9 cellular contexts compared by ENCODE assay signal in the genomic region with DNA sequence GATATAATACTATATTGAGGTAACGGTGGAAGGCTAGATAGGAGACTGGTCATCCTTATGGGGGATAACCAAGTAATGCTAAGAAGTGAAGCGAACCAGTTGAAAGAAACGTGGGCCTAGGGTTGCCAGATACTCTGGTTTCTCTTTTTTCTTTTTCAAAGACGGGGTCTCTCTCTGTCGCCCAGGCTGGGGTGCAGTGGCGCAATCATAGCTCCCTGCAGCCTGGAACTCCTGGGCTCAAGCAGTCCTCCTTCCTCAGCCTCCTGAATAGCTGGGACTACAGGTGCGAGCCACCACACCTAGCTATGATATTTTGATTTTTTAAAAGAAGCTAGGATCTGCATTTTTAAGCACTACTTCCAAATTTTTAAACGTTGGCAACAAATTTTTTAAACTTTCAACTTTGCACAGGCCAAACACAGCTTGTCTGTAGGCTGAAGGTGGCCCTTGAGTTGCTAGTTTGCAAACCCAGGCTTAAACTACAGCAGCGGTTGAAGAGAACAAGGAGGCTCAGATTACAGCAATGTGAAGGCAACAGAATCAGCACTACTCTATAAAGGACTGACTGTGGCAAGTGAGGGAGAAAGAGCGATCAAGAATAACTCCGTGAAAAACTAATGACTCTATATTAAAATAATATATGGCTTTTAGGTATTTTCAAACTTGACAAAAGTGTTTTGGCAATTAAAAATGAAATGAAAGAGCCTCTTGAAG. TPM values are rescaled to one million over a fixed set of nuclear protein-coding genes. Genes with fewer than 3 reads are reported as not detected.
DNase-seq lines count a peak whose midpoint lies in the region; ATAC-seq, FAIRE-seq and TF ChIP-seq lines count a peak whose summit lies in the region.
"Had no signal": no experiment of that assay in that cellular context is flagged by ENCODE, and none has a peak within 500 bp of the region (broad histone marks: within the 10 kb centered on the region; RNA-seq: fewer than 3 reads in every experiment).

No MANE protein-coding gene starts in this region.

- H3K27me3 ChIP-seq in GM12878 (replicated peaks in 1 of 2; ENCODE audit: control insufficient read depth in 2 of 2, insufficient read depth in 2 of 2, low read length in 1 of 2), result no peaks in the 10 kb centered on the region
- H3K27me3 ChIP-seq in small intestine (ENCODE audit: control insufficient read depth in 2 of 2, insufficient read depth in 2 of 2, low read length in 2 of 2), result no peaks in the 10 kb centered on the region
- H3K27me3 ChIP-seq: SJSA1 had no signal

- CTCF ChIA-PET in GM12878 (lab: Yijun Ruan, JAX), result interaction anchor here (1.1 kb wide), 1 partner anchor 11 kb away, joined by 4 read pairs; a partner anchor contains a TSS

- H3K27ac ChIP-seq in GM12878 (ENCODE audit: control insufficient read depth, insufficient read depth) (no peak overlapping the region), small intestine (ENCODE audit: low read depth in 1 of 2, low read length in 1 of 2) (peak overlapping the region in 1 of 2 donors; percentile 66)
- H3K27ac ChIP-seq: SJSA1 had no signal

- in situ Hi-C loops in GM12878 (cut with MboI), result no loop called here

- BruUV-seq in GM12878 (replicated peaks; lab: Mats Ljungman, UMichigan), result no TSS peak

- RAD21 ChIA-PET in GM12878 (lab: Charles Lee; ENCODE audit: unreplicated experiment), result no interaction called here

- H3K9me3 Mint-ChIP-seq in stimulated activated naive CD8-positive, alpha-beta T cell treated with anti-CD3 and anti-CD28 coated beads, Interleukin-15, Interleukin-2, amounts not matched to agents 100 ng/mL and 50 ng/mL, for 24 hours, result no peaks in the 10 kb centered on the region
- no peaks in the 10 kb centered on the region for H3K9me3 Mint-ChIP-seq in mesothelial cell of epicardium

- SMC1A ChIA-PET in GM12878 (lab: Charles Lee; ENCODE audit: uncharacterized antibody, unreplicated experiment), result interaction anchor here (0.6 to 1.5 kb wide), 5 partner anchors 8 to 27 kb away, joined by 3 to 8 read pairs (median 3); no protein-coding TSS in a partner anchor

- H3K36me3 Mint-ChIP-seq in stimulated activated naive CD8-positive, alpha-beta T cell treated with anti-CD3 and anti-CD28 coated beads, Interleukin-15, Interleukin-2, amounts not matched to agents 100 ng/mL and 50 ng/mL, for 24 hours (ENCODE audit: low read depth), result peaks cover 10% of the 10 kb centered on the region
- H3K36me3 Mint-ChIP-seq in mesothelial cell of epicardium, result no peaks in the 10 kb centered on the region

- H3K36me3 ChIP-seq in GM12878 (ENCODE audit: control insufficient read depth in 2 of 2, insufficient read depth in 2 of 2, low read length in 1 of 2) (peaks cover 0 to 6% of the 10 kb centered on the region in 2 experiments; a peak in 1 of 4 replicates), small intestine (ENCODE audit: control insufficient read depth in 2 of 2, insufficient read depth in 2 of 2, low read length in 2 of 2) (no peaks in the 10 kb centered on the region)
- H3K36me3 ChIP-seq: SJSA1 had no signal

- H3K27me3 Mint-ChIP-seq in stimulated activated naive CD8-positive, alpha-beta T cell treated with anti-CD3 and anti-CD28 coated beads, Interleukin-15, Interleukin-2, amounts not matched to agents 100 ng/mL and 50 ng/mL, for 24 hours, result no peaks in the 10 kb centered on the region
- H3K27me3 Mint-ChIP-seq in mesothelial cell of epicardium (ENCODE audit: low read depth), result no peaks in the 10 kb centered on the region

- peak overlapping the region; percentile 88 for H3K4me2 ChIP-seq in GM12878 (ENCODE audit: control insufficient read depth, insufficient read depth)

- peak overlapping the region; percentile 93 for H3K9ac ChIP-seq in GM12878 (ENCODE audit: control insufficient read depth, insufficient read depth, low read length)

- H2AFZ ChIP-seq in GM12878 (ENCODE audit: control insufficient read depth, low read depth, low read length), result no peak overlapping the region

- H3K4me3 Mint-ChIP-seq in stimulated activated naive CD8-positive, alpha-beta T cell treated with anti-CD3 and anti-CD28 coated beads, Interleukin-15, Interleukin-2, amounts not matched to agents 100 ng/mL and 50 ng/mL, for 24 hours, result peak overlapping the region; percentile 89
- H3K4me3 Mint-ChIP-seq in mesothelial cell of epicardium, result peak overlapping the region; percentile 77

- intact Hi-C loops in GM12878 (cut with micrococcal nuclease; ENCODE audit: unreplicated experiment), result loop anchor here (1.0 to 2.0 kb wide), 2 partner anchors 11 to 53 kb away; a partner anchor contains a TSS

- ATAC-seq in stimulated activated naive CD8-positive, alpha-beta T cell treated with anti-CD3 and anti-CD28 coated beads, Interleukin-15, Interleukin-2, amounts not matched to agents 100 U/mL and 50 U/mL, for 24 hours, result no peak
- no peak for ATAC-seq in GM12878

- H3K27ac Mint-ChIP-seq in stimulated activated naive CD8-positive, alpha-beta T cell treated with anti-CD3 and anti-CD28 coated beads, Interleukin-15, Interleukin-2, amounts not matched to agents 100 ng/mL and 50 ng/mL, for 24 hours, result peak overlapping the region; percentile 91
- H3K27ac Mint-ChIP-seq in mesothelial cell of epicardium, result peak overlapping the region; percentile 89

- peaks cover 40% of the 10 kb centered on the region for H3K4me1 Mint-ChIP-seq in stimulated activated naive CD8-positive, alpha-beta T cell treated with anti-CD3 and anti-CD28 coated beads, Interleukin-15, Interleukin-2, amounts not matched to agents 100 ng/mL and 50 ng/mL, for 24 hours (ENCODE audit: low read depth)
- peaks cover 20% of the 10 kb centered on the region for H3K4me1 Mint-ChIP-seq in mesothelial cell of epicardium

- POLR2A ChIA-PET in GM12878 (lab: Charles Lee), result interaction anchor here (1.1 to 1.7 kb wide), 4 partner anchors 8 to 26 kb away, joined by 4 to 6 read pairs (median 5); no protein-coding TSS in a partner anchor

- H3K4me3 ChIP-seq in GM12878 (peak overlapping the region; percentile 81), small intestine (ENCODE audit: low read depth in 1 of 2, low read length in 2 of 2) (no peak overlapping the region)

- no peak for DNase-seq in stimulated activated naive CD8-positive, alpha-beta T cell treated with anti-CD3 and anti-CD28 coated beads, Interleukin-15, Interleukin-2, amounts not matched to agents 100 U/mL and 50 U/mL, for 24 hours
- DNase-seq in GM12878 (ENCODE audit: low read depth, low spot score) (no peak), mesothelial cell of epicardium (ENCODE audit: low spot score in 2 of 2, unreplicated experiment in 2 of 2) (no peak), NCI-H82 (lab: John Stamatoyannopoulos, UW) (no peak), OCI-M1 (lab: John Stamatoyannopoulos, UW) (no peak), GM19240 (ENCODE audit: insufficient read length, low spot score) (no peak), small intestine (no peak)

- H3K4me1 ChIP-seq in GM12878 (ENCODE audit: control insufficient read depth, insufficient read depth, low read length) (peaks cover 12% of the 10 kb centered on the region), small intestine (ENCODE audit: control insufficient read depth in 2 of 2, insufficient read depth in 1 of 2, low read depth in 1 of 2, low read length in 1 of 2) (peaks cover 0 to 2% of the 10 kb centered on the region in 2 donors)

- TF ChIP-seq CTCF in GM12878 (IDR thresholded peaks at IDR 0.05 in 2 of 3, conservative IDR thresholded peaks at IDR 0.05 in 1 of 3; ENCODE audit: control insufficient read depth in 2 of 3, extremely low read depth in 1 of 3, insufficient read depth in 1 of 3, low read depth in 3 of 3, low read length in 3 of 3), result no peak
- no peak for TF ChIP-seq CTCF in mesothelial cell of epicardium (IDR thresholded peaks at IDR 0.05; ENCODE audit: unreplicated experiment)

- no peak for TF ChIP-seq RAD21 in GM12878 (IDR thresholded peaks at IDR 0.05; ENCODE audit: insufficient read depth, low read depth, low read length)

- no peaks in the 10 kb centered on the region for H4K20me1 ChIP-seq in GM12878 (ENCODE audit: control insufficient read depth, insufficient read depth)

- FAIRE-seq in GM12878 (lab: Jason Lieb, UNC), result no peak
- FAIRE-seq in small intestine (lab: Jason Lieb, UNC), result no peak

- TF ChIP-seq EP300 in GM12878 (IDR thresholded peaks at IDR 0.05; ENCODE audit: borderline replicate concordance in 1 of 2, control insufficient read depth in 1 of 2, low read depth in 2 of 2, low read length in 2 of 2), result no peak

- H3K9me3 ChIP-seq in GM12878 (replicated peaks; ENCODE audit: control insufficient read depth, insufficient read depth, low read length), result no peaks in the 10 kb centered on the region
- no peaks in the 10 kb centered on the region for H3K9me3 ChIP-seq in small intestine (ENCODE audit: control insufficient read depth, low read depth)
- H3K9me3 ChIP-seq: SJSA1 had no signal

- TF ChIP-seq POLR2A in GM12878 (IDR thresholded peaks at IDR 0.05; ENCODE audit: low read depth, low read length), result no peak

- peaks cover 41% of the 10 kb centered on the region for H3K79me2 ChIP-seq in GM12878 (ENCODE audit: control insufficient read depth, insufficient read depth, low read length)

- 11% methylated on average over 11 of the region's 11 CpGs for WGBS in GM12878 (ENCODE audit: insufficient coverage, insufficient replicate concordance, low lambda C conversion rate, missing lambda C conversion rate)
- WGBS in small intestine, 3 donors, result 66 to 72% (median 69%) methylated on average over 11 of the region's 11 CpGs

RNA-seq across cellular contexts. Expression of a gene that starts 1.2 kb away (rescaled TPM):
- total RNA-seq in GM12878 (2013; cell fraction: nucleolus; rRNA removed), result 111 and 115 TPM in 2 replicates
- 39.0 and 43.9 TPM in 2 replicates for total RNA-seq in GM12878 (2014; rRNA removed)
- total RNA-seq in GM12878 (2014; rRNA removed; fragmentation: Illumina TruSeq; extraction: Trizol), result 27.1 and 28.1 TPM in 2 replicates
- 74.8 and 79.9 TPM in 2 replicates for total RNA-seq in GM12878 (2021)
- polyA plus RNA-seq in GM12878 (2011; ENCODE audit: low read depth), result 31.9 TPM
- polyA plus RNA-seq in GM12878 (2011; rRNA removed), result 15.6 and 24.0 TPM in 2 replicates
- polyA plus RNA-seq in GM12878 (2011; cell fraction: cytosol; rRNA removed), result 25.5 and 30.7 TPM in 2 replicates
- 58.0 and 65.4 TPM in 2 replicates for polyA plus RNA-seq in GM12878 (2011; cell fraction: nucleus; rRNA removed)
- polyA plus RNA-seq in GM12878 (2012), result 32.0 and 41.2 TPM in 2 replicates
- 36.9 and 37.1 TPM in 2 replicates for polyA plus RNA-seq in GM12878 (2014; fragmentation: Illumina TruSeq; extraction: Trizol)
- 10 to 100 TPM; 15.5 to 25.5 TPM for polyA plus RNA-seq in GM12878 (2014; fragmentation: Nextera tagmentation; extraction: Ambion mirVana)
- 55.8 and 61.4 TPM in 2 replicates for polyA plus RNA-seq in GM12878 (2014; rRNA removed)
- 10 to 100 TPM; 51.1 to 52.5 TPM for polyA plus RNA-seq in GM12878 (2016; fragmentation: Nextera tagmentation; extraction: Ambion mirVana)
- 44.8 and 57.2 TPM in 2 replicates for polyA minus RNA-seq in GM12878 (2011; rRNA and poly(A)+ RNA removed)
- 17.2 and 25.2 TPM in 2 replicates for polyA minus RNA-seq in GM12878 (2011; cell fraction: cytosol; rRNA and poly(A)+ RNA removed)
- 34.0 and 51.4 TPM in 2 replicates for polyA minus RNA-seq in GM12878 (2011; cell fraction: nucleus; rRNA and poly(A)+ RNA removed)
- total RNA-seq in mesothelial cell of epicardium, result 22.2 to 24.5 TPM (median 22.9 TPM) in 3 replicates
- 10 to 100 TPM in 2 of 3 donors, 1 to 10 TPM in 1; 6.9 to 14.6 (median 11.0) TPM for polyA plus RNA-seq in small intestine

RNA-seq across cellular contexts. Expression of a gene that starts 11.8 kb away (rescaled TPM):
- total RNA-seq in GM12878 (2013; cell fraction: nucleolus; rRNA removed), result 25.4 and 27.5 TPM in 2 replicates
- total RNA-seq in GM12878 (2014; rRNA removed) (48.3 and 63.8 TPM in 2 replicates), GM12878 (2014; rRNA removed; fragmentation: Illumina TruSeq; extraction: Trizol) (61.5 and 64.6 TPM in 2 replicates), GM12878 (2021) (64.6 and 71.3 TPM in 2 replicates), mesothelial cell of epicardium (57.1 to 62.7 TPM (median 62.2 TPM) in 3 replicates)
- polyA plus RNA-seq in GM12878 (2011; ENCODE audit: low read depth), result 15.6 TPM
- polyA plus RNA-seq in GM12878 (2011; rRNA removed) (43.2 and 76.1 TPM in 2 replicates), GM12878 (2014; fragmentation: Illumina TruSeq; extraction: Trizol) (82.3 and 101 TPM in 2 replicates), GM12878 (2014; fragmentation: Nextera tagmentation; extraction: Ambion mirVana) (10 to 100 TPM; 25.5 to 35.5 TPM), GM12878 (2014; rRNA removed) (54.2 and 65.6 TPM in 2 replicates), GM12878 (2016; fragmentation: Nextera tagmentation; extraction: Ambion mirVana) (100 to 1,000 TPM in 1 of 2 experiments, 10 to 100 TPM in 1; 98.9 to 101 TPM), small intestine (10 to 100 TPM; 11.2 to 13.0 (median 11.3) TPM)
- 10.8 and 19.8 TPM in 2 replicates for polyA plus RNA-seq in GM12878 (2011; cell fraction: cytosol; rRNA removed)
- polyA plus RNA-seq in GM12878 (2011; cell fraction: nucleus; rRNA removed), result 10.2 and 11.0 TPM in 2 replicates
- 26.0 and 32.2 TPM in 2 replicates for polyA plus RNA-seq in GM12878 (2012)
- 22.0 and 35.8 TPM in 2 replicates for polyA minus RNA-seq in GM12878 (2011; rRNA and poly(A)+ RNA removed)
- 15.8 and 20.3 TPM in 2 replicates for polyA minus RNA-seq in GM12878 (2011; cell fraction: cytosol; rRNA and poly(A)+ RNA removed)
- 4.0 and 7.4 TPM in 2 replicates for polyA minus RNA-seq in GM12878 (2011; cell fraction: nucleus; rRNA and poly(A)+ RNA removed)

RNA-seq across cellular contexts. Expression of a gene that starts 53.1 kb away (rescaled TPM):
- 357 and 406 TPM in 2 replicates for total RNA-seq in GM12878 (2013; cell fraction: nucleolus; rRNA removed)
- total RNA-seq in GM12878 (2014; rRNA removed) (39.8 and 44.6 TPM in 2 replicates), GM12878 (2014; rRNA removed; fragmentation: Illumina TruSeq; extraction: Trizol) (41.5 and 50.4 TPM in 2 replicates), GM12878 (2021) (40.0 and 48.3 TPM in 2 replicates), mesothelial cell of epicardium (71.8 to 83.1 TPM (median 82.6 TPM) in 3 replicates)
- polyA plus RNA-seq in GM12878 (2011; ENCODE audit: low read depth), result 22.3 TPM
- polyA plus RNA-seq in GM12878 (2011; rRNA removed) (111 and 132 TPM in 2 replicates), GM12878 (2014; fragmentation: Illumina TruSeq; extraction: Trizol) (44.9 and 49.5 TPM in 2 replicates), GM12878 (2014; fragmentation: Nextera tagmentation; extraction: Ambion mirVana) (1 to 10 TPM; 3.9 to 7.3 TPM), GM12878 (2014; rRNA removed) (133 and 136 TPM in 2 replicates), GM12878 (2016; fragmentation: Nextera tagmentation; extraction: Ambion mirVana) (10 to 100 TPM; 26.6 to 26.8 TPM), small intestine (10 to 100 TPM in 1 of 3 donors, 1 to 10 TPM in 2; 4.6 to 25.4 (median 6.7) TPM)
- 95.9 and 99.7 TPM in 2 replicates for polyA plus RNA-seq in GM12878 (2011; cell fraction: cytosol; rRNA removed)
- 131 and 218 TPM in 2 replicates for polyA plus RNA-seq in GM12878 (2011; cell fraction: nucleus; rRNA removed)
- polyA plus RNA-seq in GM12878 (2012), result 25.2 and 25.3 TPM in 2 replicates
- 169 and 228 TPM in 2 replicates for polyA minus RNA-seq in GM12878 (2011; rRNA and poly(A)+ RNA removed)
- 25.3 and 42.1 TPM in 2 replicates for polyA minus RNA-seq in GM12878 (2011; cell fraction: cytosol; rRNA and poly(A)+ RNA removed)
- polyA minus RNA-seq in GM12878 (2011; cell fraction: nucleus; rRNA and poly(A)+ RNA removed), result 61.1 and 89.3 TPM in 2 replicates
